Comparison of ENCODE assay signal across 27 cellular contexts in the genomic region with DNA sequence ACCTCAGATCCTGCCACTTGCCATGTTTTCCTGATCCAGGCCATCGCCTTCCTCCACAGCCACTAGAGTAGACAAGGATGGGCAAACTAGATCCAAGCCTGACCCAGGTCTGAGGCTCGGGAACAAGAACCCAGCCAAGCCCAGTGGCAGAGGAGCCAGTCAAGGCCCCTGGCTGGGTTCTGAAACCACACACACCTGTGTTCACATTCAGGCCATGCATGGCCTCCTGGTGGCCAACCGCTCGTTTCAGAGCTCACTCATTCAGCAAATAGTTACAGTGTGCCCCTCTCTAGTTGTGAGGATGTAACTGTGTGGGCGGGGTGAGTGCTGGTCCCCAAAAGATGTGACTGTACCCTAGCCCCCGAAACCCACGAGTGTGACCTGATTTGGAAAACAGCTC.
"Had no signal": no experiment of that assay in that cellular context is flagged by ENCODE, and none has a peak within 500 bp of the region (broad histone marks: within the 10 kb centered on the region; RNA-seq: fewer than 3 reads in every experiment).

No MANE protein-coding gene starts in this region.

- H3K36me3 ChIP-seq: colonic mucosa, gastrocnemius medialis, neutrophil, ovary, prostate gland, sigmoid colon, upper lobe of left lung, vagina had no signal

- H3K4me3 ChIP-seq: colonic mucosa, gastrocnemius medialis, ovary, prostate gland, sigmoid colon, upper lobe of left lung, vagina had no signal

- H3K27me3 ChIP-seq: colonic mucosa, neutrophil, ovary, sigmoid colon, upper lobe of left lung, vagina had no signal

- H3K4me1 ChIP-seq: colonic mucosa, gastrocnemius medialis, prostate gland, sigmoid colon, upper lobe of left lung, vagina had no signal

- H3K4me3 Mint-ChIP-seq: activated B cell treated with CpG ODN at 0.5 μM for 24 hours; activated CD8-positive, alpha-beta T cell treated with anti-CD3 and anti-CD28 coated beads for 36 hours; activated T-cell treated with anti-CD3 and anti-CD28 coated beads, Interleukin-2, amount 50 U/mL, for 4 hours; activated T-helper 17 cell treated with anti-CD3 and anti-CD28 coated beads, Interleukin-2, amount 50 U/mL, for 72 hours; nephron; stimulated activated memory B cell treated with anti-CD40 and anti-IgM and Interleukin-4, amounts not matched to agents 10 μg/mL and 1 μg/mL and 100 μg/mL, for 72 hours; stimulated activated naive CD8-positive, alpha-beta T cell treated with anti-CD3 and anti-CD28 coated beads, Interleukin-15, amount 100 ng/mL, for 72 hours had no signal

- DNase-seq: activated B cell treated with CpG ODN at 0.5 μM for 24 hours; activated CD4-positive, alpha-beta T cell treated with anti-CD3 and anti-CD28 coated beads, Interleukin-2, amount 50 U/mL, for 1 hour; activated CD8-positive, alpha-beta T cell treated with anti-CD3 and anti-CD28 coated beads for 36 hours; activated gamma-delta T cell treated with Interleukin-2 at 50 U/mL for 16 hours; activated naive CD4-positive, alpha-beta T cell treated with anti-CD3 and anti-CD28 coated beads, Interleukin-2, amount 50 U/mL, for 16 hours; activated T-cell treated with anti-CD3 and anti-CD28 coated beads, Interleukin-2, amount 50 U/mL, for 4 hours; amniotic stem cell; colonic mucosa; effector CD8-positive, alpha-beta T cell; gastrocnemius medialis; glutamatergic neuron; mammary epithelial cell; ovary; retina; sigmoid colon; small intestine; stimulated activated CD4-positive, alpha-beta T cell treated with anti-CD3 and anti-CD28 coated beads, Interleukin-4, amount 100 ng/mL, for 24 hours; stimulated activated naive CD8-positive, alpha-beta T cell treated with anti-CD3 and anti-CD28 coated beads, Interleukin-15, amount 100 ng/mL, for 72 hours; substantia nigra; T-helper 2 cell; upper lobe of left lung had no signal

- ATAC-seq: activated CD8-positive, alpha-beta T cell treated with anti-CD3 and anti-CD28 coated beads for 36 hours; activated T-cell treated with anti-CD3 and anti-CD28 coated beads, Interleukin-2, amount 50 U/mL, for 4 hours; activated T-helper 17 cell treated with anti-CD3 and anti-CD28 coated beads, Interleukin-2, amount 50 U/mL, for 72 hours; gastrocnemius medialis; stimulated activated memory B cell treated with anti-CD40 and anti-IgM and Interleukin-4, amounts not matched to agents 10 μg/mL and 1 μg/mL and 100 μg/mL, for 72 hours; stimulated activated naive CD8-positive, alpha-beta T cell treated with anti-CD3 and anti-CD28 coated beads, Interleukin-15, amount 100 ng/mL, for 72 hours had no signal

- H3K27ac Mint-ChIP-seq: activated B cell treated with CpG ODN at 0.5 μM for 24 hours; activated CD8-positive, alpha-beta T cell treated with anti-CD3 and anti-CD28 coated beads for 36 hours; activated T-helper 17 cell treated with anti-CD3 and anti-CD28 coated beads, Interleukin-2, amount 50 U/mL, for 72 hours; nephron; stimulated activated memory B cell treated with anti-CD40 and anti-IgM and Interleukin-4, amounts not matched to agents 10 μg/mL and 1 μg/mL and 100 μg/mL, for 72 hours; stimulated activated naive CD8-positive, alpha-beta T cell treated with anti-CD3 and anti-CD28 coated beads, Interleukin-15, amount 100 ng/mL, for 72 hours had no signal

- H3K4me1 Mint-ChIP-seq: activated B cell treated with CpG ODN at 0.5 μM for 24 hours; activated T-helper 17 cell treated with anti-CD3 and anti-CD28 coated beads, Interleukin-2, amount 50 U/mL, for 72 hours; stimulated activated memory B cell treated with anti-CD40 and anti-IgM and Interleukin-4, amounts not matched to agents 10 μg/mL and 1 μg/mL and 100 μg/mL, for 72 hours; stimulated activated naive CD8-positive, alpha-beta T cell treated with anti-CD3 and anti-CD28 coated beads, Interleukin-15, amount 100 ng/mL, for 72 hours had no signal

- H3K27ac ChIP-seq: colonic mucosa, gastrocnemius medialis, neutrophil, ovary, prostate gland, sigmoid colon, upper lobe of left lung, vagina had no signal

- H3K9me3 Mint-ChIP-seq: activated B cell treated with CpG ODN at 0.5 μM for 24 hours; activated CD8-positive, alpha-beta T cell treated with anti-CD3 and anti-CD28 coated beads for 36 hours; activated T-cell treated with anti-CD3 and anti-CD28 coated beads, Interleukin-2, amount 50 U/mL, for 4 hours; activated T-helper 17 cell treated with anti-CD3 and anti-CD28 coated beads, Interleukin-2, amount 50 U/mL, for 72 hours; nephron; stimulated activated naive CD8-positive, alpha-beta T cell treated with anti-CD3 and anti-CD28 coated beads, Interleukin-15, amount 100 ng/mL, for 72 hours had no signal

- H3K9me3 ChIP-seq: colonic mucosa, gastrocnemius medialis, neutrophil, ovary, prostate gland, sigmoid colon, upper lobe of left lung, vagina had no signal

- H3K27me3 Mint-ChIP-seq: activated B cell treated with CpG ODN at 0.5 μM for 24 hours; activated CD8-positive, alpha-beta T cell treated with anti-CD3 and anti-CD28 coated beads for 36 hours; stimulated activated naive CD8-positive, alpha-beta T cell treated with anti-CD3 and anti-CD28 coated beads, Interleukin-15, amount 100 ng/mL, for 72 hours had no signal

- H3K36me3 Mint-ChIP-seq: stimulated activated memory B cell treated with anti-CD40 and anti-IgM and Interleukin-4, amounts not matched to agents 10 μg/mL and 1 μg/mL and 100 μg/mL, for 72 hours had no signal
